1 cellular context compared by ENCODE assay signal in genomic region chr4:60365176-60365575, GRCh38.
TF ChIP-seq lines count a peak whose summit lies in the region.

No MANE protein-coding gene starts in this region.

TF ChIP-seq in H1, 55 proteins besides CTCF, POLR2A, EP300 and RAD21 (continued from another document):
- TF ChIP-seq CHD7 (IDR thresholded peaks at IDR 0.05; ENCODE audit: insufficient replicate concordance, low read length) (no peak), HDAC6 (IDR thresholded peaks at IDR 0.05; ENCODE audit: low read depth, low read length) (no peak), CBX5 (IDR thresholded peaks at IDR 0.05; ENCODE audit: low read depth, low read length) (no peak), TEAD4 (IDR thresholded peaks at IDR 0.05; ENCODE audit: low read depth, low read length) (no peak), EZH2 (IDR thresholded peaks at IDR 0.05; ENCODE audit: low read depth, low read length, severe bottlenecking) (no peak), JUN (IDR thresholded peaks at IDR 0.05; ENCODE audit: low read depth, low read length) (no peak), CHD2 (IDR thresholded peaks at IDR 0.05; ENCODE audit: low read length) (no peak), YY1 (IDR thresholded peaks at IDR 0.05; ENCODE audit: low read depth, low read length) (no peak)
